In genomic region chr13:99075268-99076191, GRCh38 we compare ENCODE assay signal across 11 cellular contexts.
A peak's percentile ranks its signal among the peaks of the same experiment; 100 is the strongest.
DNase-seq lines count a peak whose midpoint lies in the region; ATAC-seq, FAIRE-seq and TF ChIP-seq lines count a peak whose summit lies in the region.
"Had no signal": no experiment of that assay in that cellular context is flagged by ENCODE, and none has a peak within 500 bp of the region (broad histone marks: within the 10 kb centered on the region; RNA-seq: fewer than 3 reads in every experiment).

No MANE protein-coding gene starts in this region.

- peaks cover 28% of the 10 kb centered on the region for H3K9me3 Mint-ChIP-seq in activated naive CD8-positive, alpha-beta T cell treated with anti-CD3 and anti-CD28 coated beads for 36 hours

- H3K4me1 ChIP-seq in upper lobe of left lung (peaks cover 3 to 14% (median 5%) of the 10 kb centered on the region in 4 donors), smooth muscle cell (ENCODE audit: low read depth) (no peaks in the 10 kb centered on the region), testis (no peaks in the 10 kb centered on the region)

- H3K27me3 Mint-ChIP-seq in activated naive CD8-positive, alpha-beta T cell treated with anti-CD3 and anti-CD28 coated beads for 36 hours, result no peaks in the 10 kb centered on the region

- H3K9me3 ChIP-seq in upper lobe of left lung (peaks cover 0 to 6% (median 2%) of the 10 kb centered on the region in 4 donors), smooth muscle cell (replicated peaks; ENCODE audit: low read depth) (peaks cover 5% of the 10 kb centered on the region), testis (no peaks in the 10 kb centered on the region)

- ATAC-seq in GM19467 (IDR thresholded peaks at IDR 0.05; ENCODE audit: unreplicated experiment) (peak; percentile 78), HG03139 (IDR thresholded peaks at IDR 0.05; ENCODE audit: unreplicated experiment) (peak; percentile 86), upper lobe of left lung (ENCODE audit: low FRiP score in 2 of 2) (no peak)

- no peaks in the 10 kb centered on the region for H3F3A ChIP-seq in smooth muscle cell (ENCODE audit: low read depth)

- peaks cover 0 to 7% (median 0%) of the 10 kb centered on the region in 4 donors for H3K36me3 ChIP-seq in upper lobe of left lung
- H3K36me3 ChIP-seq in smooth muscle cell (ENCODE audit: low read depth), result no peaks in the 10 kb centered on the region
- no peaks in the 10 kb centered on the region for H3K36me3 ChIP-seq in testis (ENCODE audit: low read depth, missing control alignments)

- peak overlapping the region in 2 of 4 donors; percentile 31 to 34 for H3K27ac ChIP-seq in upper lobe of left lung
- no peak overlapping the region for H3K27ac ChIP-seq in smooth muscle cell (ENCODE audit: low read depth)
- no peak overlapping the region for H3K27ac ChIP-seq in testis

- H3K9ac ChIP-seq in smooth muscle cell (ENCODE audit: low read depth), result no peak overlapping the region

- H3K27me3 ChIP-seq in upper lobe of left lung (no peaks in the 10 kb centered on the region), smooth muscle cell (ENCODE audit: low read depth) (no peaks in the 10 kb centered on the region), testis (no peaks in the 10 kb centered on the region)

- H3K36me3 Mint-ChIP-seq in activated naive CD8-positive, alpha-beta T cell treated with anti-CD3 and anti-CD28 coated beads for 36 hours, result peaks cover 65% of the 10 kb centered on the region

- H3K4me3 Mint-ChIP-seq in activated naive CD8-positive, alpha-beta T cell treated with anti-CD3 and anti-CD28 coated beads for 36 hours, result peak overlapping the region; percentile 62

- H3K4me2 ChIP-seq in smooth muscle cell, result no peak overlapping the region

- 59% methylated on average over 1 of the region's 1 CpG for WGBS in upper lobe of left lung, 2 donors
- 93% methylated on average over 1 of the region's 1 CpG for WGBS in smooth muscle cell (ENCODE audit: low lambda C conversion rate)
- WGBS in testis, 2 donors, result 93 to 96% methylated on average over 1 of the region's 1 CpG

- peak overlapping the region; percentile 98 for H3K27ac Mint-ChIP-seq in activated naive CD8-positive, alpha-beta T cell treated with anti-CD3 and anti-CD28 coated beads for 36 hours

- H4K20me1 ChIP-seq in smooth muscle cell (ENCODE audit: low read depth), result peaks cover 4% of the 10 kb centered on the region

- intact Hi-C loops in testis (cut with DNase I; ENCODE audit: low total_unique reads), result no loop called here

- peaks cover 44% of the 10 kb centered on the region for H3K4me1 Mint-ChIP-seq in activated naive CD8-positive, alpha-beta T cell treated with anti-CD3 and anti-CD28 coated beads for 36 hours

- peaks cover 6% of the 10 kb centered on the region for H3K79me2 ChIP-seq in smooth muscle cell (ENCODE audit: low read depth)

- TF ChIP-seq POLR2A in GM12891 (IDR thresholded peaks at IDR 0.05; ENCODE audit: low read depth, low read length) (no peak), upper lobe of left lung (IDR thresholded peaks at IDR 0.05) (no peak), testis (IDR thresholded peaks at IDR 0.05) (no peak)

- TF ChIP-seq CTCF in upper lobe of left lung (IDR thresholded peaks at IDR 0.05), result no peak
- no peak for TF ChIP-seq CTCF in smooth muscle cell (IDR thresholded peaks at IDR 0.05; ENCODE audit: borderline replicate concordance, insufficient read depth, poor library complexity, severe bottlenecking)
- no peak for TF ChIP-seq CTCF in testis (IDR thresholded peaks at IDR 0.05)

- DNase-seq in GM12891 (ENCODE audit: insufficient read length, low spot score) (no peak), upper lobe of left lung (no peak), smooth muscle cell (lab: John Stamatoyannopoulos, UW; ENCODE audit: unreplicated experiment) (no peak), kidney tubule cell (ENCODE audit: low spot score) (no peak), testis (no peak)
- no peak for DNase-seq in activated naive CD8-positive, alpha-beta T cell treated with anti-CD3 and anti-CD28 coated beads for 36 hours
- DNase-seq: effector CD8-positive, alpha-beta T cell; GDM1; NCI-H1417 had no signal

- H3K4me3 ChIP-seq in upper lobe of left lung (no peak overlapping the region), smooth muscle cell (no peak overlapping the region), testis (no peak overlapping the region)

- no peak for FAIRE-seq in GM12891 (lab: Jason Lieb, UNC)

- H2AFZ ChIP-seq in smooth muscle cell (ENCODE audit: low read depth), result no peak overlapping the region

- TF ChIP-seq EP300 in upper lobe of left lung (IDR thresholded peaks at IDR 0.05), result no peak

TF ChIP-seq in GM12891, 5 proteins besides CTCF, POLR2A, EP300 and RAD21:
- TF ChIP-seq POU2F2 (IDR thresholded peaks at IDR 0.05; ENCODE audit: low read depth, low read length), result no peak
- TF ChIP-seq SPI1 (IDR thresholded peaks at IDR 0.05; ENCODE audit: low read depth, low read length), result 0 out of 2 replicates have a peak, but pooled peaks have one; percentile 7
- no peak for TF ChIP-seq POLR2AphosphoS5 (IDR thresholded peaks at IDR 0.05; ENCODE audit: low read depth, low read length)

Comparison
In these comparisons a context has a peak if more than half of its experiments do, and no peak if none do; other contexts are left out.
1. ATAC-seq: peak in GM19467 (single experiment) and HG03139 (single experiment); none in upper lobe of left lung (0 of 2).